Comparison of ENCODE assay signal across 8 cellular contexts in genomic region chr17:79798296-79799173, GRCh38. TPM values are rescaled to one million over a fixed set of nuclear protein-coding genes. Genes with fewer than 3 reads are reported as not detected.
DNase-seq lines count a peak whose midpoint lies in the region; TF ChIP-seq lines count a peak whose summit lies in the region.

No MANE protein-coding gene starts in this region.

- H3K79me2 ChIP-seq in SU-DHL-6 (ENCODE audit: insufficient read depth, low read length) (peaks cover 6% of the 10 kb centered on the region), smooth muscle cell (ENCODE audit: low read depth) (no peaks in the 10 kb centered on the region)

- H3K4me3 ChIP-seq in SU-DHL-6 (ENCODE audit: insufficient read depth, low read length, poor library complexity, severe bottlenecking) = no peak overlapping the region
- peak overlapping the region; percentile 9 for H3K4me3 ChIP-seq in fibroblast of the aortic adventitia (ENCODE audit: low read depth, low read length)
- peak overlapping the region; percentile 76 for H3K4me3 ChIP-seq in smooth muscle cell

- H3K9me3 ChIP-seq in SU-DHL-6 (ENCODE audit: insufficient read depth, low read length) (no peaks in the 10 kb centered on the region), smooth muscle cell (replicated peaks; ENCODE audit: low read depth) (no peaks in the 10 kb centered on the region)

- WGBS in smooth muscle cell (ENCODE audit: low lambda C conversion rate) = 3% methylated on average over 57 of the region's 71 CpGs

- H3K4me2 ChIP-seq in SU-DHL-6 (ENCODE audit: low read depth, low read length, poor library complexity, severe bottlenecking) (no peak overlapping the region), smooth muscle cell (peak overlapping the region; percentile 91)

- H3K27me3 ChIP-seq in SU-DHL-6 (ENCODE audit: low read length) = no peaks in the 10 kb centered on the region
- H3K27me3 ChIP-seq in smooth muscle cell (ENCODE audit: low read depth) = peaks cover 59% of the 10 kb centered on the region

- no peak overlapping the region for H3K27ac ChIP-seq in SU-DHL-6 (ENCODE audit: low read depth, low read length)
- H3K27ac ChIP-seq in smooth muscle cell (ENCODE audit: low read depth) = no peak overlapping the region

- H3K9me2 ChIP-seq in SU-DHL-6 (replicated peaks; ENCODE audit: insufficient read depth, low read length) = no peaks in the 10 kb centered on the region

- H3K9ac ChIP-seq in SU-DHL-6 (ENCODE audit: low read length) (0 out of 2 replicates have a peak overlapping the region, but pooled peaks have one; percentile 50), smooth muscle cell (ENCODE audit: low read depth) (no peak overlapping the region)

- H2AFZ ChIP-seq in SU-DHL-6 (ENCODE audit: low read depth, low read length, severe bottlenecking) (no peak overlapping the region), smooth muscle cell (ENCODE audit: low read depth) (no peak overlapping the region)

- peaks cover 51% of the 10 kb centered on the region for H3K4me1 ChIP-seq in smooth muscle cell (ENCODE audit: low read depth)

- peak in 2 of 3 experiments; percentile 75 to 76 for DNase-seq in NCI-H1417 (lab: John Stamatoyannopoulos, UW)
- no peak for DNase-seq in NCI-H1417 treated with DMSO at 0.1 percent for 48 hours (lab: John Stamatoyannopoulos, UW)
- peak; percentile 69 for DNase-seq in fibroblast of the aortic adventitia (ENCODE audit: low read depth)
- no peak for DNase-seq in smooth muscle cell (lab: John Stamatoyannopoulos, UW; ENCODE audit: unreplicated experiment)
- DNase-seq in SHP77 treated with DMSO at 0.1 percent for 48 hours (lab: John Stamatoyannopoulos, UW) = no peak
- no peak for DNase-seq in T1000 (lab: John Stamatoyannopoulos, UW)
- no peak for DNase-seq in NCI-H510A (lab: John Stamatoyannopoulos, UW)

- TF ChIP-seq CTCF in SU-DHL-6 (IDR thresholded peaks at IDR 0.05; ENCODE audit: insufficient read depth, low read length, poor library complexity, severe bottlenecking) (no peak), fibroblast of the aortic adventitia (IDR thresholded peaks at IDR 0.05; ENCODE audit: insufficient read depth, low read length) (no peak), smooth muscle cell (IDR thresholded peaks at IDR 0.05; ENCODE audit: borderline replicate concordance, insufficient read depth, poor library complexity, severe bottlenecking) (no peak)

- H4K20me1 ChIP-seq in SU-DHL-6 (ENCODE audit: low read depth, low read length) (no peaks in the 10 kb centered on the region), smooth muscle cell (ENCODE audit: low read depth) (peaks cover 6% of the 10 kb centered on the region)

- H3K36me3 ChIP-seq in SU-DHL-6 (ENCODE audit: low read length) = no peaks in the 10 kb centered on the region
- H3K36me3 ChIP-seq in smooth muscle cell (ENCODE audit: low read depth) = no peaks in the 10 kb centered on the region

- no peaks in the 10 kb centered on the region for H3F3A ChIP-seq in SU-DHL-6 (ENCODE audit: insufficient read depth)
- H3F3A ChIP-seq in smooth muscle cell (ENCODE audit: low read depth) = peaks cover 8% of the 10 kb centered on the region

RNA-seq across cellular contexts. Expression of gene CBX8, which starts 1.7 kb away (rescaled TPM):
- total RNA-seq in fibroblast of the aortic adventitia (ENCODE audit: low replicate concordance) (1.5 and 1.7 TPM in 2 replicates), smooth muscle cell (1.9 and 2.6 TPM in 2 replicates)
- 4.3 and 9.0 TPM in 2 replicates for polyA plus RNA-seq in smooth muscle cell

RNA-seq across cellular contexts. Expression of gene CBX2, which starts 20.6 kb away (rescaled TPM):
- total RNA-seq in fibroblast of the aortic adventitia (ENCODE audit: low replicate concordance) (0.57 and 0.63 TPM in 2 replicates), smooth muscle cell (4.0 and 7.3 TPM in 2 replicates)
- 10.1 and 11.0 TPM in 2 replicates for polyA plus RNA-seq in smooth muscle cell

RNA-seq across cellular contexts. Expression of gene CBX4, which starts 40.7 kb away (rescaled TPM):
- total RNA-seq in fibroblast of the aortic adventitia (ENCODE audit: low replicate concordance) (8.3 and 12.8 TPM in 2 replicates), smooth muscle cell (17.3 and 17.4 TPM in 2 replicates)
- 44.6 and 47.2 TPM in 2 replicates for polyA plus RNA-seq in smooth muscle cell

Comparison
In these comparisons a context has a peak if more than half of its experiments do, and no peak if none do; other contexts are left out.
1. DNase-seq: peak in NCI-H1417 (2 of 3) and fibroblast of the aortic adventitia (single experiment); none in NCI-H1417 treated with DMSO at 0.1 percent for 48 hours (single experiment), smooth muscle cell (single experiment), SHP77 treated with DMSO at 0.1 percent for 48 hours (single experiment), T1000 (single experiment) and NCI-H510A (single experiment).